In the genomic region with DNA sequence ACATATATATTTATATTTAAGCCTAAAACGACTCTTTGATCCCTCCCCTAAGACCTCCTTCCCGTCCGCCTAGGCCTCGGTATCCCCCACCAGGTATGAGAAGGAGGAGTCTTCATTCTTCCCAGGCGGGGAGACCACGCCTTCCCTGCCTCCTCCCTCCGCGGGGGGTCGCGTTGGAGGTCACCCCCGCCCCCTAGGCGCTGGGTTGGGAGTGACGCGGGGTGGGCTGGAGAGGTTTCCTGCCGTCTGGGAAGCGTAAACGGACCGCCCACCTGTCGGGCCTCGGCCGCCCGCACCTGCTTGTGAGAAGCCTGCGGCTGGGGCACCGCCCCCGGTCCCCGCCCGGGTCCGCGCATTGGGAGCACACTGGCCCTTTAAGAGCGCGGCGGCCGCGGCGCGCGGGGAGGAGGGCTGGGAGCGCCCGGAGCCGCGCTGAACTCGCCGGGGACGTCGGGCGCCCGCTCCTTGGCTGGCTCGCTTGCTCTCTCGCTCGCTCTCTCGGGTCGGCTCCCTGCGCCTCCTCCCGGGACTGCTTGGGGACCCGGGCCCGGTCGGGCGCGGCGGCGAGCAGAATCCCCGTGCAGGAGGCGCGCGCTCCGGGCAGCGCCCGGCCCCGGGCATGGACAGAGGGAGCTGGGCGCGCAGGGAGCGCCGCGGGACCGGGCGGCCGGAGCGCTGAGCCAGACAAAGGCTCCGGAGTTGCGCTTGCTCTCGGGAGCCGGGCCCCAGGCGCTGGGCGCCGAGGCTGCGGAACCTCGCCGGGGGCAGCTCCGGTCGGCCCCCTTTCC, we compare ENCODE assay signal across 9 cellular contexts. TPM values are rescaled to one million over a fixed set of nuclear protein-coding genes. Genes with fewer than 3 reads are reported as not detected.
DNase-seq lines count a peak whose midpoint lies in the region; ATAC-seq, FAIRE-seq and TF ChIP-seq lines count a peak whose summit lies in the region.
"Had no signal": no experiment of that assay in that cellular context is flagged by ENCODE, and none has a peak within 500 bp of the region (broad histone marks: within the 10 kb centered on the region; RNA-seq: fewer than 3 reads in every experiment).

A gene (plus strand): TSS at position 404 of the 788 bp plus-strand sequence. CDS start 597 bp downstream, outside the sequence.

- peak within 1 kb of the TSS; percentile 82 for H2AFZ ChIP-seq in GM23338

- H3K9me3 ChIP-seq in kidney (ENCODE audit: control insufficient read depth in 1 of 2, low read length in 2 of 2): no peaks in the 10 kb centered on the region

- H3K27ac ChIP-seq in GM23338 (ENCODE audit: low read depth) (peak within 1 kb of the TSS; percentile 76; the same call in 1 of the 2 replicates), kidney (ENCODE audit: low read depth in 2 of 2, low read length in 2 of 2) (peak within 1 kb of the TSS; percentile 74 to 80)

- H3K36me3 ChIP-seq in GM23338 (ENCODE audit: insufficient read depth) (no peaks in the 10 kb centered on the region; the same call in 1 of the 2 replicates), kidney (ENCODE audit: control insufficient read depth in 1 of 2, insufficient read depth in 2 of 2, low read length in 2 of 2) (no peaks in the 10 kb centered on the region)

- no peaks in the 10 kb centered on the region for H3K9me2 ChIP-seq in GM23338 (ENCODE audit: insufficient read depth)

- H3K9me3 Mint-ChIP-seq in GM23338 (no peaks in the 10 kb centered on the region), activated B cell treated with CpG ODN at 0.5 μM for 24 hours (no peaks in the 10 kb centered on the region)
- no peaks in the 10 kb centered on the region for H3K9me3 Mint-ChIP-seq in central memory CD8-positive, alpha-beta T cell

- H3K27ac Mint-ChIP-seq in GM23338 (peak within 1 kb of the TSS; percentile 89), activated B cell treated with CpG ODN at 0.5 μM for 24 hours (peak within 1 kb of the TSS; percentile 36)
- H3K27ac Mint-ChIP-seq in central memory CD8-positive, alpha-beta T cell (ENCODE audit: low read depth): peak within 1 kb of the TSS; percentile 87

- CTCF ChIA-PET in activated B cell treated with CpG ODN at 0.5 μM for 24 hours (lab: Charles Lee): no interaction called here

- H3K27me3 Mint-ChIP-seq in GM23338 (ENCODE audit: insufficient read depth, low read depth, poor library complexity) (peaks cover 12% of the 10 kb centered on the region), activated B cell treated with CpG ODN at 0.5 μM for 24 hours (peaks cover 23% of the 10 kb centered on the region)
- H3K27me3 Mint-ChIP-seq in central memory CD8-positive, alpha-beta T cell: peaks cover 26% of the 10 kb centered on the region

- H3K4me3 Mint-ChIP-seq in GM23338 (peak within 1 kb of the TSS; percentile 85), activated B cell treated with CpG ODN at 0.5 μM for 24 hours (peak within 1 kb of the TSS; percentile 84)
- H3K4me3 Mint-ChIP-seq in central memory CD8-positive, alpha-beta T cell: peak within 1 kb of the TSS; percentile 84

- peaks cover 2% of the 10 kb centered on the region; the same call in 1 of the 2 replicates for H4K20me1 ChIP-seq in GM23338 (replicated peaks; ENCODE audit: insufficient read depth)

- H3K79me2 ChIP-seq in GM23338 (replicated peaks; ENCODE audit: insufficient read depth): peaks cover 35% of the 10 kb centered on the region

- DNase-seq in DMS53 treated with DMSO at 0.1 percent for 48 hours (lab: John Stamatoyannopoulos, UW; ENCODE audit: unreplicated experiment) (peak; percentile 70), GM23338 (ENCODE audit: low spot score) (peak; percentile 99), NCI-H146 (lab: John Stamatoyannopoulos, UW) (peak; percentile 90), activated B cell treated with CpG ODN at 0.5 μM for 24 hours (peak; percentile 47), kidney (peak; percentile 97), T1000 (lab: John Stamatoyannopoulos, UW) (no peak)
- peak in 1 of 2 donors; percentile 26 for DNase-seq in central memory CD8-positive, alpha-beta T cell (ENCODE audit: low spot score in 2 of 2)
- DNase-seq in stimulated activated CD4-positive, alpha-beta T cell treated with anti-CD3 and anti-CD28 coated beads, Interleukin-15, amount 100 ng/mL, for 24 hours: peak; percentile 79

- H3K4me1 Mint-ChIP-seq in GM23338 (peaks cover 57% of the 10 kb centered on the region), activated B cell treated with CpG ODN at 0.5 μM for 24 hours (peaks cover 11% of the 10 kb centered on the region)
- H3K4me1 Mint-ChIP-seq in central memory CD8-positive, alpha-beta T cell: peaks cover 19% of the 10 kb centered on the region

- ATAC-seq in GM23338: peak; percentile 44
- ATAC-seq in activated B cell treated with CpG ODN at 0.5 μM for 24 hours (ENCODE audit: low read depth): peak; percentile 69
- peak; percentile 71 for ATAC-seq in central memory CD8-positive, alpha-beta T cell (replicated peaks; ENCODE audit: extremely low read depth, poor library complexity, severe bottlenecking)

- POLR2A ChIA-PET in activated B cell treated with CpG ODN at 0.5 μM for 24 hours (lab: Charles Lee): interaction anchor here (1.1 kb wide), 1 partner anchor 104 kb away, joined by 9 read pairs; a partner anchor contains a TSS

- peaks cover 45% of the 10 kb centered on the region for H3K4me1 ChIP-seq in GM23338 (ENCODE audit: insufficient read depth)
- peaks cover 15 to 24% of the 10 kb centered on the region in 2 donors for H3K4me1 ChIP-seq in kidney (ENCODE audit: control insufficient read depth in 1 of 2, insufficient read depth in 1 of 2, low read depth in 1 of 2, low read length in 2 of 2)

- peaks cover 5% of the 10 kb centered on the region; the same call in 1 of the 2 replicates for H3K27me3 ChIP-seq in GM23338 (ENCODE audit: insufficient read depth)

- H3K4me3 ChIP-seq in GM23338: peak within 1 kb of the TSS; percentile 96
- peak within 1 kb of the TSS; percentile 51 to 68 for H3K4me3 ChIP-seq in kidney (ENCODE audit: low read length in 2 of 2)

- FAIRE-seq in kidney (lab: Jason Lieb, UNC): no peak
- FAIRE-seq: islet of Langerhans had no signal

- H3K4me2 ChIP-seq in GM23338: peak within 1 kb of the TSS; percentile 94

- intact Hi-C loops in activated B cell treated with CpG ODN at 0.5 μM for 24 hours (cut with micrococcal nuclease) (loop anchor here (1.0 to 10.0 kb wide), 3 partner anchors 104 to 367 kb away; a partner anchor contains a TSS), kidney (cut with DNase I) (loop anchor here (10.0 kb wide), 1 partner anchor 99 kb away; a partner anchor contains a TSS)

- H3K36me3 Mint-ChIP-seq in GM23338 (ENCODE audit: low read depth): peaks cover 9% of the 10 kb centered on the region; the same call in 2 of the 3 replicates
- H3K36me3 Mint-ChIP-seq in activated B cell treated with CpG ODN at 0.5 μM for 24 hours (ENCODE audit: low read depth): peaks cover 3% of the 10 kb centered on the region
- peaks cover 5% of the 10 kb centered on the region for H3K36me3 Mint-ChIP-seq in central memory CD8-positive, alpha-beta T cell (ENCODE audit: insufficient read depth)

- peaks cover 7% of the 10 kb centered on the region; the same call in 1 of the 2 replicates for H3F3A ChIP-seq in GM23338 (replicated peaks; ENCODE audit: low read depth)

- no peak for TF ChIP-seq CTCF in GM23338 (conservative IDR thresholded peaks at IDR 0.05; ENCODE audit: low read depth in 2 of 2)
- no peak for TF ChIP-seq CTCF in activated B cell treated with CpG ODN at 0.5 μM for 24 hours (IDR thresholded peaks at IDR 0.05)
- no peak for TF ChIP-seq CTCF in kidney (IDR thresholded peaks at IDR 0.05; ENCODE audit: borderline replicate concordance, extremely low read depth, insufficient read depth)

- H3K9ac ChIP-seq in kidney (ENCODE audit: low read length in 2 of 2): peak within 1 kb of the TSS; percentile 39 to 67

TF ChIP-seq in GM23338, 12 proteins besides CTCF, POLR2A, EP300 and RAD21:
- peak; percentile 55 for TF ChIP-seq POLR2AphosphoS5 (IDR thresholded peaks at IDR 0.05; ENCODE audit: low read depth)
- TF ChIP-seq CREB1 (CRISPR knock-in tag; IDR thresholded peaks at IDR 0.05; ENCODE audit: low read depth): peak; percentile 73
- TF ChIP-seq, protein P1, sequence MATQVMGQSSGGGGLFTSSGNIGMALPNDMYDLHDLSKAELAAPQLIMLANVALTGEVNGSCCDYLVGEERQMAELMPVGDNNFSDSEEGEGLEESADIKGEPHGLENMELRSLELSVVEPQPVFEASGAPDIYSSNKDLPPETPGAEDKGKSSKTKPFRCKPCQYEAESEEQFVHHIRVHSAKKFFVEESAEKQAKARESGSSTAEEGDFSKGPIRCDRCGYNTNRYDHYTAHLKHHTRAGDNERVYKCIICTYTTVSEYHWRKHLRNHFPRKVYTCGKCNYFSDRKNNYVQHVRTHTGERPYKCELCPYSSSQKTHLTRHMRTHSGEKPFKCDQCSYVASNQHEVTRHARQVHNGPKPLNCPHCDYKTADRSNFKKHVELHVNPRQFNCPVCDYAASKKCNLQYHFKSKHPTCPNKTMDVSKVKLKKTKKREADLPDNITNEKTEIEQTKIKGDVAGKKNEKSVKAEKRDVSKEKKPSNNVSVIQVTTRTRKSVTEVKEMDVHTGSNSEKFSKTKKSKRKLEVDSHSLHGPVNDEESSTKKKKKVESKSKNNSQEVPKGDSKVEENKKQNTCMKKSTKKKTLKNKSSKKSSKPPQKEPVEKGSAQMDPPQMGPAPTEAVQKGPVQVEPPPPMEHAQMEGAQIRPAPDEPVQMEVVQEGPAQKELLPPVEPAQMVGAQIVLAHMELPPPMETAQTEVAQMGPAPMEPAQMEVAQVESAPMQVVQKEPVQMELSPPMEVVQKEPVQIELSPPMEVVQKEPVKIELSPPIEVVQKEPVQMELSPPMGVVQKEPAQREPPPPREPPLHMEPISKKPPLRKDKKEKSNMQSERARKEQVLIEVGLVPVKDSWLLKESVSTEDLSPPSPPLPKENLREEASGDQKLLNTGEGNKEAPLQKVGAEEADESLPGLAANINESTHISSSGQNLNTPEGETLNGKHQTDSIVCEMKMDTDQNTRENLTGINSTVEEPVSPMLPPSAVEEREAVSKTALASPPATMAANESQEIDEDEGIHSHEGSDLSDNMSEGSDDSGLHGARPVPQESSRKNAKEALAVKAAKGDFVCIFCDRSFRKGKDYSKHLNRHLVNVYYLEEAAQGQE (IDR thresholded peaks at IDR 0.05; ENCODE audit: unreplicated experiment): no peak
TF ChIP-seq in GM23338: peak in this region for 2.

RNA-seq across cellular contexts. Expression of the gene that starts here (rescaled TPM):
- 72.4 and 79.1 TPM in 2 replicates for total RNA-seq in GM23338 (2014; rRNA removed; shearing (Covaris generic))
- polyA plus RNA-seq in GM23338 (2016; fragmentation: Nextera tagmentation; extraction: Ambion mirVana): 10.9 and 11.5 TPM in 2 replicates
- 0.60 TPM in 1 of 2 replicates, not detected in the other for total RNA-seq in activated B cell treated with CpG ODN at 0.5 μM for 24 hours
- total RNA-seq in kidney: 31.4 TPM
- 19.1 TPM for polyA plus RNA-seq in kidney (ENCODE audit: insufficient read depth, low read depth, low replicate concordance)

Comparison
In these comparisons a context has a peak if more than half of its experiments do, and no peak if none do; other contexts are left out.
1. RNA of the gene that starts here (total RNA-seq): 72.4 to 79.1 TPM in GM23338 and 31.4 TPM in kidney (single experiment); 0.60 TPM in activated B cell treated with CpG ODN at 0.5 μM for 24 hours; every median in the first group is over 10 times any median in the second.
2. Peak in DNase-seq and ATAC-seq in activated B cell treated with CpG ODN at 0.5 μM for 24 hours; RNA of the gene not detected or under 1 TPM.
3. H3K27ac Mint-ChIP-seq: peak in every context shown above with its lines; median percentile 89 in GM23338; 87 in central memory CD8-positive, alpha-beta T cell; 36 in activated B cell treated with CpG ODN at 0.5 μM for 24 hours.
4. Peak in every context shown above with its lines, with median percentiles within 50 percentile points of each other: ATAC-seq and H3K4me3 Mint-ChIP-seq.